Comparison of ENCODE assay signal across 12 cellular contexts in genomic region chr2:241390301-241391206, GRCh38. TPM values are rescaled to one million over a fixed set of nuclear protein-coding genes. Genes with fewer than 3 reads are reported as not detected.
DNase-seq lines count a peak whose midpoint lies in the region; ATAC-seq and TF ChIP-seq lines count a peak whose summit lies in the region.
"Had no signal": no experiment of that assay in that cellular context is flagged by ENCODE, and none has a peak within 500 bp of the region (broad histone marks: within the 10 kb centered on the region; RNA-seq: fewer than 3 reads in every experiment).

No MANE protein-coding gene starts in this region.

- no peak overlapping the region for H3K27ac Mint-ChIP-seq in activated CD8-positive, alpha-beta T cell treated with anti-CD3 and anti-CD28 coated beads for 36 hours
- H3K27ac Mint-ChIP-seq in activated CD8-positive, alpha-beta T cell treated with anti-CD3 and anti-CD28 coated beads, Interleukin-2, amount 10 ng/mL, durations not matched to agents 7 days and 5 days: no peak overlapping the region
- no peak overlapping the region for H3K27ac Mint-ChIP-seq in stimulated activated effector memory CD8-positive, alpha-beta T cell treated with anti-CD3 and anti-CD28 coated beads, Interleukin-12 subunit alpha, Interleukin-12 subunit beta, amount 100 ng/mL, for 72 hours
- no peak overlapping the region for H3K27ac Mint-ChIP-seq in CD14-positive monocyte
- H3K27ac Mint-ChIP-seq: activated naive CD8-positive, alpha-beta T cell had no signal

- DNase-seq in activated CD8-positive, alpha-beta T cell treated with anti-CD3 and anti-CD28 coated beads for 36 hours: peak; percentile 45
- no peak for DNase-seq in activated CD8-positive, alpha-beta T cell treated with anti-CD3 and anti-CD28 coated beads, Interleukin-2, amount 10 ng/mL, durations not matched to agents 7 days and 5 days
- DNase-seq in RWPE2 (ENCODE audit: low spot score) (no peak), CD14-positive monocyte (ENCODE audit: low spot score) (no peak), GM23248 (no peak)
- no peak for DNase-seq in stimulated activated effector memory CD8-positive, alpha-beta T cell treated with anti-CD3 and anti-CD28 coated beads, Interleukin-12 subunit alpha, Interleukin-12 subunit beta, amount 100 ng/mL, for 72 hours (ENCODE audit: low spot score in 2 of 2)
- DNase-seq: NCI-H2081, SHP77, upper lobe of right lung had no signal

- no peaks in the 10 kb centered on the region for H3F3A ChIP-seq in GM23248 (ENCODE audit: insufficient read depth)

- H3K36me3 Mint-ChIP-seq in activated CD8-positive, alpha-beta T cell treated with anti-CD3 and anti-CD28 coated beads for 36 hours (ENCODE audit: low read depth): peaks cover 14% of the 10 kb centered on the region
- H3K36me3 Mint-ChIP-seq in activated CD8-positive, alpha-beta T cell treated with anti-CD3 and anti-CD28 coated beads, Interleukin-2, amount 10 ng/mL, durations not matched to agents 7 days and 5 days (ENCODE audit: low read depth): peaks cover 5% of the 10 kb centered on the region
- H3K36me3 Mint-ChIP-seq in stimulated activated effector memory CD8-positive, alpha-beta T cell treated with anti-CD3 and anti-CD28 coated beads, Interleukin-12 subunit alpha, Interleukin-12 subunit beta, amount 100 ng/mL, for 72 hours: peaks cover 5% of the 10 kb centered on the region
- peaks cover 2 to 19% of the 10 kb centered on the region in 2 donors for H3K36me3 Mint-ChIP-seq in CD14-positive monocyte

- H3K4me1 ChIP-seq in RWPE2 (ENCODE audit: insufficient read depth, poor library complexity, severe bottlenecking): peaks cover 11% of the 10 kb centered on the region
- H3K4me1 ChIP-seq in GM23248 (ENCODE audit: insufficient read depth): no peaks in the 10 kb centered on the region
- H3K4me1 ChIP-seq: upper lobe of right lung had no signal

- TF ChIP-seq CTCF in activated CD8-positive, alpha-beta T cell treated with anti-CD3 and anti-CD28 coated beads for 36 hours (IDR thresholded peaks at IDR 0.05): no peak
- TF ChIP-seq CTCF in RWPE2 (IDR thresholded peaks at IDR 0.05; ENCODE audit: poor library complexity, severe bottlenecking) (no peak), CD14-positive monocyte (IDR thresholded peaks at IDR 0.05) (no peak)

- 97% methylated on average over 9 of the region's 9 CpGs for WGBS in GM23248 (ENCODE audit: low coverage in 1 of 2, low lambda C conversion rate in 2 of 2, missing lambda C conversion rate in 2 of 2), 2 experiments

- no peak overlapping the region for H3K4me2 ChIP-seq in GM23248 (ENCODE audit: unreplicated experiment)

- POLR2A ChIA-PET in activated CD8-positive, alpha-beta T cell treated with anti-CD3 and anti-CD28 coated beads for 36 hours (lab: Charles Lee): no interaction called here
- POLR2A ChIA-PET in activated CD8-positive, alpha-beta T cell treated with anti-CD3 and anti-CD28 coated beads, Interleukin-2, amount 10 ng/mL, durations not matched to agents 7 days and 5 days (lab: Charles Lee): no interaction called here

- no peaks in the 10 kb centered on the region for H3K27me3 Mint-ChIP-seq in activated CD8-positive, alpha-beta T cell treated with anti-CD3 and anti-CD28 coated beads for 36 hours
- no peaks in the 10 kb centered on the region for H3K27me3 Mint-ChIP-seq in activated CD8-positive, alpha-beta T cell treated with anti-CD3 and anti-CD28 coated beads, Interleukin-2, amount 10 ng/mL, durations not matched to agents 7 days and 5 days (ENCODE audit: low read depth)
- H3K27me3 Mint-ChIP-seq in CD14-positive monocyte (ENCODE audit: low read depth in 3 of 3): peaks cover 0 to 2% (median 1%) of the 10 kb centered on the region in 3 donors
- H3K27me3 Mint-ChIP-seq: activated naive CD8-positive, alpha-beta T cell had no signal

- no peak overlapping the region for H3K9ac ChIP-seq in GM23248

- H3K27ac ChIP-seq in RWPE2 (ENCODE audit: poor library complexity, severe bottlenecking): peak overlapping the region; percentile 16
- no peak overlapping the region for H3K27ac ChIP-seq in GM23248
- H3K27ac ChIP-seq: upper lobe of right lung had no signal

- no peak for ATAC-seq in activated CD8-positive, alpha-beta T cell treated with anti-CD3 and anti-CD28 coated beads for 36 hours
- ATAC-seq in activated CD8-positive, alpha-beta T cell treated with anti-CD3 and anti-CD28 coated beads, Interleukin-2, amount 10 ng/mL, durations not matched to agents 7 days and 5 days: no peak
- ATAC-seq in GM21619 (IDR thresholded peaks at IDR 0.05; ENCODE audit: unreplicated experiment): peak; percentile 70
- ATAC-seq in RWPE2 (ENCODE audit: low read depth): peak; percentile 85
- peak; percentile 78 for ATAC-seq in stimulated activated effector memory CD8-positive, alpha-beta T cell treated with anti-CD3 and anti-CD28 coated beads, Interleukin-12 subunit alpha, Interleukin-12 subunit beta, amount 100 ng/mL, for 72 hours
- ATAC-seq in HG03354 (IDR thresholded peaks at IDR 0.05; ENCODE audit: poor library complexity, severe bottlenecking, unreplicated experiment): no peak
- ATAC-seq: upper lobe of right lung had no signal

- intact Hi-C loops in activated CD8-positive, alpha-beta T cell treated with anti-CD3 and anti-CD28 coated beads for 36 hours (cut with micrococcal nuclease): no loop called here
- intact Hi-C loops in CD14-positive monocyte (cut with micrococcal nuclease): no loop called here

- H3K9me2 ChIP-seq in GM23248 (ENCODE audit: insufficient read depth): no peaks in the 10 kb centered on the region

- no peaks in the 10 kb centered on the region for H3K9me3 ChIP-seq in RWPE2 (ENCODE audit: severe bottlenecking)
- H3K9me3 ChIP-seq in GM23248 (ENCODE audit: low read depth): no peaks in the 10 kb centered on the region
- H3K9me3 ChIP-seq: upper lobe of right lung had no signal

- H3K4me3 ChIP-seq in RWPE2 (ENCODE audit: severe bottlenecking): no peak overlapping the region
- no peak overlapping the region for H3K4me3 ChIP-seq in GM23248
- H3K4me3 ChIP-seq: upper lobe of right lung had no signal

- H3K4me3 Mint-ChIP-seq in activated CD8-positive, alpha-beta T cell treated with anti-CD3 and anti-CD28 coated beads for 36 hours: no peak overlapping the region
- H3K4me3 Mint-ChIP-seq in activated CD8-positive, alpha-beta T cell treated with anti-CD3 and anti-CD28 coated beads, Interleukin-2, amount 10 ng/mL, durations not matched to agents 7 days and 5 days: no peak overlapping the region
- H3K4me3 Mint-ChIP-seq in stimulated activated effector memory CD8-positive, alpha-beta T cell treated with anti-CD3 and anti-CD28 coated beads, Interleukin-12 subunit alpha, Interleukin-12 subunit beta, amount 100 ng/mL, for 72 hours: no peak overlapping the region
- H3K4me3 Mint-ChIP-seq in CD14-positive monocyte: no peak overlapping the region
- H3K4me3 Mint-ChIP-seq: activated naive CD8-positive, alpha-beta T cell had no signal

- H3K27me3 ChIP-seq in RWPE2 (ENCODE audit: insufficient read depth, poor library complexity, severe bottlenecking) (no peaks in the 10 kb centered on the region), GM23248 (replicated peaks; ENCODE audit: insufficient read depth) (no peaks in the 10 kb centered on the region)
- H3K27me3 ChIP-seq: upper lobe of right lung had no signal

- peaks cover 2% of the 10 kb centered on the region for H3K9me3 Mint-ChIP-seq in activated CD8-positive, alpha-beta T cell treated with anti-CD3 and anti-CD28 coated beads for 36 hours
- H3K9me3 Mint-ChIP-seq in activated CD8-positive, alpha-beta T cell treated with anti-CD3 and anti-CD28 coated beads, Interleukin-2, amount 10 ng/mL, durations not matched to agents 7 days and 5 days (ENCODE audit: insufficient read depth): no peaks in the 10 kb centered on the region
- no peaks in the 10 kb centered on the region for H3K9me3 Mint-ChIP-seq in stimulated activated effector memory CD8-positive, alpha-beta T cell treated with anti-CD3 and anti-CD28 coated beads, Interleukin-12 subunit alpha, Interleukin-12 subunit beta, amount 100 ng/mL, for 72 hours
- peaks cover 0 to 6% (median 0%) of the 10 kb centered on the region in 7 donors for H3K9me3 Mint-ChIP-seq in CD14-positive monocyte

- H2AFZ ChIP-seq in GM23248: no peak overlapping the region

- H3K79me2 ChIP-seq in GM23248 (ENCODE audit: insufficient read depth): peaks cover 78% of the 10 kb centered on the region

- CTCF ChIA-PET in activated CD8-positive, alpha-beta T cell treated with anti-CD3 and anti-CD28 coated beads for 36 hours (lab: Charles Lee): interaction anchor here (0.8 to 1.3 kb wide), 2 partner anchors 9 to 27 kb away, joined by 3 to 4 read pairs; no protein-coding TSS in a partner anchor
- CTCF ChIA-PET in activated CD8-positive, alpha-beta T cell treated with anti-CD3 and anti-CD28 coated beads, Interleukin-2, amount 10 ng/mL, durations not matched to agents 7 days and 5 days (lab: Charles Lee): no interaction called here

- H3K36me3 ChIP-seq in RWPE2 (ENCODE audit: low read depth) (0 out of 2 replicates have a peak, but pooled peaks cover under 1% of the 10 kb centered on the region), GM23248 (ENCODE audit: low read depth) (no peaks in the 10 kb centered on the region)
- H3K36me3 ChIP-seq: upper lobe of right lung had no signal

- H3K4me1 Mint-ChIP-seq in activated CD8-positive, alpha-beta T cell treated with anti-CD3 and anti-CD28 coated beads for 36 hours (ENCODE audit: low read depth): peaks cover 12% of the 10 kb centered on the region
- H3K4me1 Mint-ChIP-seq in activated CD8-positive, alpha-beta T cell treated with anti-CD3 and anti-CD28 coated beads, Interleukin-2, amount 10 ng/mL, durations not matched to agents 7 days and 5 days (ENCODE audit: low read depth): peaks cover 2% of the 10 kb centered on the region
- peaks cover 12% of the 10 kb centered on the region for H3K4me1 Mint-ChIP-seq in stimulated activated effector memory CD8-positive, alpha-beta T cell treated with anti-CD3 and anti-CD28 coated beads, Interleukin-12 subunit alpha, Interleukin-12 subunit beta, amount 100 ng/mL, for 72 hours
- no peaks in the 10 kb centered on the region for H3K4me1 Mint-ChIP-seq in CD14-positive monocyte

- in situ Hi-C loops in GM23248 (cut with MboI): no loop called here

- peaks cover 5% of the 10 kb centered on the region; the same call in 1 of the 2 replicates for H4K20me1 ChIP-seq in GM23248 (ENCODE audit: insufficient read depth)

RNA-seq across cellular contexts. Expression of gene FARP2, which starts 34.5 kb away (rescaled TPM):
- 10 to 100 TPM; 31.9 to 32.8 TPM for total RNA-seq in activated CD8-positive, alpha-beta T cell treated with anti-CD3 and anti-CD28 coated beads for 36 hours
- total RNA-seq in activated CD8-positive, alpha-beta T cell treated with anti-CD3 and anti-CD28 coated beads, Interleukin-2, amount 10 ng/mL, durations not matched to agents 7 days and 5 days: 10 to 100 TPM; 19.3 to 22.7 TPM
- polyA plus RNA-seq in CD14-positive monocyte (1 to 10 TPM; 6.7 to 8.5 TPM), GM23248 (2016; fragmentation: Nextera tagmentation; extraction: Ambion mirVana) (30.9 and 39.7 TPM in 2 replicates)
- 39.0 and 45.9 TPM in 2 replicates for total RNA-seq in GM23248 (2014; rRNA removed; shearing (Covaris generic))

Comparison
In these comparisons a context has a peak if more than half of its experiments do, and no peak if none do; other contexts are left out.
1. ATAC-seq: peak in GM21619 (single experiment), RWPE2 (single experiment) and stimulated activated effector memory CD8-positive, alpha-beta T cell treated with anti-CD3 and anti-CD28 coated beads, Interleukin-12 subunit alpha, Interleukin-12 subunit beta, amount 100 ng/mL, for 72 hours (single experiment); none in activated CD8-positive, alpha-beta T cell treated with anti-CD3 and anti-CD28 coated beads for 36 hours (single experiment), activated CD8-positive, alpha-beta T cell treated with anti-CD3 and anti-CD28 coated beads, Interleukin-2, amount 10 ng/mL, durations not matched to agents 7 days and 5 days (single experiment) and HG03354 (single experiment).